In the genomic region with DNA sequence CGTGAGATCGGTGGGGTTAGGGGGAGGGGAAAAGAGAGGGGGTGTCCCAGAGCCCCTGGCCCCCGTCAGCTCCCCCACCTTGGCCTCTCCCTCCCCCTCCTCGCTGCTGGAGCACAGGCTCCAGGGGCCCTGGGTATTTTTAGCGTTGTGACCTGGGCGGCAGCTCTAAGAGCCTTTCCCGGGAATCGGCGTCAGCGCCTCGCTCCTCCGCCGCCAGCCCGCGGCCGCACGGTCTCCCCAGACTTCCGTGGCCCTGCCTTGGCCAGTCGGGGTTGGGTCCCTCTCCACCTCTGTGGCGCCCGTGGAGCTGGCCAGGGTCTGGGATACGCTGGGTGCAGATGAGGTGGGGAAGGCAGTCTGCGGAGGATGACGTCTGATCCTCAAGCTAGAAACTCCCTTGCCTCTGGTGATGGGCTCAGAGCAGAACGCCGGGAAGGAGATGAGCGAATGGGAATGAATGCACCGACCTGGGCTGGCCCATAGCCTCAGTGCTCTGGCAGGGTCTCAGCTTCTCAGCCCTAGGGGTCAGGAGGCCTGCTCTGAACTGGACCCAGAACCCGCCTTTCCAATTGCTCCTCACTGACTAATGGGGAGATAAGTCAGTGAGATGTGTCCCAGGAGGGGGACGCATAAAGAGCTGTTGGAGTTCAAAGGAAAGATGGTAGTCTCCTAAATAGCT, we compare ENCODE assay signal across 8 cellular contexts. TPM values are rescaled to one million over a fixed set of nuclear protein-coding genes. Genes with fewer than 3 reads are reported as not detected.
DNase-seq lines count a peak whose midpoint lies in the region; ATAC-seq and TF ChIP-seq lines count a peak whose summit lies in the region.

No MANE protein-coding gene starts in this region.

- H3K27me3 ChIP-seq in AG04450 (ENCODE audit: control insufficient read depth, insufficient read depth, low read length) (no peaks in the 10 kb centered on the region), left ventricle myocardium inferior (ENCODE audit: low read depth) (no peaks in the 10 kb centered on the region), ovary (no peaks in the 10 kb centered on the region)

- peak overlapping the region; percentile 70 for H3K4me3 ChIP-seq in AG04450 (ENCODE audit: low read depth, low read length)
- peak overlapping the region; percentile 71 for H3K4me3 ChIP-seq in HEK293 (ENCODE audit: low read depth, low read length)
- H3K4me3 ChIP-seq in left ventricle myocardium inferior, result peak overlapping the region; percentile 98
- peak overlapping the region; percentile 51 for H3K4me3 ChIP-seq in ovary

- intact Hi-C loops in left ventricle myocardium inferior (cut with micrococcal nuclease), result no loop called here
- intact Hi-C loops in ovary (cut with DNase I), result loop anchor here in 1 of 4 donors (2.0 to 5.0 kb wide), 2 partner anchors 44 to 545 kb away; a partner anchor contains a TSS

- TF ChIP-seq POLR2A in ovary (IDR thresholded peaks at IDR 0.05), result no peak

- no peak for ATAC-seq in HG03159 (IDR thresholded peaks at IDR 0.05; ENCODE audit: unreplicated experiment)
- no peak for ATAC-seq in GM21529 (IDR thresholded peaks at IDR 0.05; ENCODE audit: unreplicated experiment)

- POLR2A ChIA-PET in AG04450 (lab: Yijun Ruan, JAX), result interaction anchor here (0.8 to 1.5 kb wide), 2 partner anchors 29 to 44 kb away, joined by 3 to 4 read pairs; a partner anchor contains a TSS
- POLR2A ChIA-PET in HEK293 (lab: Yijun Ruan, JAX), result interaction anchor here (0.5 to 2.2 kb wide), 14 partner anchors 9 to 528 kb away, joined by 3 to 22 read pairs (median 5); a partner anchor contains a TSS

- WGBS in ovary, 3 donors, result 10 to 13% (median 11%) methylated on average over 18 to 30 of the region's 30 CpGs

- H3K36me3 ChIP-seq in HEK293 (ENCODE audit: control insufficient read depth in 2 of 2, insufficient read depth in 1 of 2, low read length in 2 of 2) (peaks cover 0 to 28% of the 10 kb centered on the region in 2 experiments; a peak in 2 of 3 replicates), left ventricle myocardium inferior (peaks cover 35% of the 10 kb centered on the region), ovary (no peaks in the 10 kb centered on the region)

- no peak for TF ChIP-seq EP300 in ovary (IDR thresholded peaks at IDR 0.05)

- CTCF ChIA-PET in AG04450 (lab: Charles Lee) (interaction anchor here (0.6 to 2.3 kb wide), 6 partner anchors 11 to 253 kb away, joined by 3 to 14 read pairs (median 4); a partner anchor contains a TSS), HEK293 (lab: Yijun Ruan, JAX) (interaction anchor here (0.7 to 2.5 kb wide), 9 partner anchors 9 to 863 kb away, joined by 3 to 18 read pairs (median 4); a partner anchor contains a TSS)

- H3K4me1 ChIP-seq in HEK293 (ENCODE audit: control insufficient read depth, insufficient read depth, low read length) (peaks cover 10% of the 10 kb centered on the region), left ventricle myocardium inferior (peaks cover 68% of the 10 kb centered on the region), ovary (ENCODE audit: insufficient read depth) (peaks cover 3% of the 10 kb centered on the region)

- TF ChIP-seq CTCF in AG04450 (IDR thresholded peaks at IDR 0.05; ENCODE audit: low read depth, low read length) (no peak), HEK293 (tag by site-specific recombination; IDR thresholded peaks at IDR 0.05) (no peak), left ventricle myocardium inferior (IDR thresholded peaks at IDR 0.05; ENCODE audit: borderline replicate concordance) (no peak), ovary (IDR thresholded peaks at IDR 0.05) (no peak)

- H3K27ac ChIP-seq in AG04450 (ENCODE audit: low read depth, low read length) (no peak overlapping the region), HEK293 (ENCODE audit: extremely low read depth, low read depth, low read length) (peak overlapping the region; percentile 92), left ventricle myocardium inferior (replicated peaks) (peak overlapping the region; percentile 100), ovary (peak overlapping the region; percentile 58 to 63)

- no peaks in the 10 kb centered on the region for H3K9me3 ChIP-seq in AG04450 (ENCODE audit: control insufficient read depth, insufficient read depth, low read length)
- no peaks in the 10 kb centered on the region for H3K9me3 ChIP-seq in HEK293 (ENCODE audit: control insufficient read depth, insufficient read depth, low read depth, low read length)
- no peaks in the 10 kb centered on the region for H3K9me3 ChIP-seq in left ventricle myocardium inferior (replicated peaks)
- H3K9me3 ChIP-seq in ovary, result no peaks in the 10 kb centered on the region

- DNase-seq in AG04450 (ENCODE audit: low read depth, low spot score) (no peak), amniotic epithelial cell (ENCODE audit: low read depth) (peak; percentile 25), left ventricle myocardium inferior (peak; percentile 65), ovary (peak in 4 of 5 donors; percentile 40 to 61 (median 56)), ureter (ENCODE audit: low spot score) (no peak)

TF ChIP-seq in HEK293, 187 proteins besides CTCF, POLR2A, EP300 and RAD21 (continues in another document):
- peak; percentile 12; the same call in 1 of the 2 replicates for TF ChIP-seq GLIS2 (tag by site-specific recombination; IDR thresholded peaks at IDR 0.05)
- TF ChIP-seq ZNF664 (tag by site-specific recombination; IDR thresholded peaks at IDR 0.05), result no peak
- TF ChIP-seq, protein P1, sequence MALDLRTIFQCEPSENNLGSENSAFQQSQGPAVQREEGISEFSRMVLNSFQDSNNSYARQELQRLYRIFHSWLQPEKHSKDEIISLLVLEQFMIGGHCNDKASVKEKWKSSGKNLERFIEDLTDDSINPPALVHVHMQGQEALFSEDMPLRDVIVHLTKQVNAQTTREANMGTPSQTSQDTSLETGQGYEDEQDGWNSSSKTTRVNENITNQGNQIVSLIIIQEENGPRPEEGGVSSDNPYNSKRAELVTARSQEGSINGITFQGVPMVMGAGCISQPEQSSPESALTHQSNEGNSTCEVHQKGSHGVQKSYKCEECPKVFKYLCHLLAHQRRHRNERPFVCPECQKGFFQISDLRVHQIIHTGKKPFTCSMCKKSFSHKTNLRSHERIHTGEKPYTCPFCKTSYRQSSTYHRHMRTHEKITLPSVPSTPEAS (tag by site-specific recombination; IDR thresholded peaks at IDR 0.05), result no peak
- TF ChIP-seq ZBTB20 (tag by site-specific recombination; IDR thresholded peaks at IDR 0.05), result peak; percentile 99
- TF ChIP-seq ZNF335 (tag by site-specific recombination; conservative IDR thresholded peaks at IDR 0.05), result peak; percentile 65
- TF ChIP-seq, protein P2, sequence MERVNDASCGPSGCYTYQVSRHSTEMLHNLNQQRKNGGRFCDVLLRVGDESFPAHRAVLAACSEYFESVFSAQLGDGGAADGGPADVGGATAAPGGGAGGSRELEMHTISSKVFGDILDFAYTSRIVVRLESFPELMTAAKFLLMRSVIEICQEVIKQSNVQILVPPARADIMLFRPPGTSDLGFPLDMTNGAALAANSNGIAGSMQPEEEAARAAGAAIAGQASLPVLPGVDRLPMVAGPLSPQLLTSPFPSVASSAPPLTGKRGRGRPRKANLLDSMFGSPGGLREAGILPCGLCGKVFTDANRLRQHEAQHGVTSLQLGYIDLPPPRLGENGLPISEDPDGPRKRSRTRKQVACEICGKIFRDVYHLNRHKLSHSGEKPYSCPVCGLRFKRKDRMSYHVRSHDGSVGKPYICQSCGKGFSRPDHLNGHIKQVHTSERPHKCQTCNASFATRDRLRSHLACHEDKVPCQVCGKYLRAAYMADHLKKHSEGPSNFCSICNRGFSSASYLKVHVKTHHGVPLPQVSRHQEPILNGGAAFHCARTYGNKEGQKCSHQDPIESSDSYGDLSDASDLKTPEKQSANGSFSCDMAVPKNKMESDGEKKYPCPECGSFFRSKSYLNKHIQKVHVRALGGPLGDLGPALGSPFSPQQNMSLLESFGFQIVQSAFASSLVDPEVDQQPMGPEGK (tag by site-specific recombination; IDR thresholded peaks at IDR 0.05), result peak; percentile 45
- TF ChIP-seq, protein P3, sequence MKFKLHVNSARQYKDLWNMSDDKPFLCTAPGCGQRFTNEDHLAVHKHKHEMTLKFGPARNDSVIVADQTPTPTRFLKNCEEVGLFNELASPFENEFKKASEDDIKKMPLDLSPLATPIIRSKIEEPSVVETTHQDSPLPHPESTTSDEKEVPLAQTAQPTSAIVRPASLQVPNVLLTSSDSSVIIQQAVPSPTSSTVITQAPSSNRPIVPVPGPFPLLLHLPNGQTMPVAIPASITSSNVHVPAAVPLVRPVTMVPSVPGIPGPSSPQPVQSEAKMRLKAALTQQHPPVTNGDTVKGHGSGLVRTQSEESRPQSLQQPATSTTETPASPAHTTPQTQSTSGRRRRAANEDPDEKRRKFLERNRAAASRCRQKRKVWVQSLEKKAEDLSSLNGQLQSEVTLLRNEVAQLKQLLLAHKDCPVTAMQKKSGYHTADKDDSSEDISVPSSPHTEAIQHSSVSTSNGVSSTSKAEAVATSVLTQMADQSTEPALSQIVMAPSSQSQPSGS (tag by site-specific recombination; IDR thresholded peaks at IDR 0.05; ENCODE audit: low read depth), result peak; percentile 51
- TF ChIP-seq ZNF600 (tag by site-specific recombination; IDR thresholded peaks at IDR 0.05), result peak; percentile 78
- peak; percentile 75 for TF ChIP-seq ZNF76 (tag by site-specific recombination; IDR thresholded peaks at IDR 0.05; ENCODE audit: borderline replicate concordance, low read depth)

RNA-seq across cellular contexts. Expression of a gene that starts 0.9 kb away (rescaled TPM):
- polyA plus RNA-seq in AG04450 (2011; rRNA removed) (12.8 and 13.8 TPM in 2 replicates), ovary (10 to 100 TPM; 36.1 to 63.2 TPM)
- polyA minus RNA-seq in AG04450 (2011; rRNA and poly(A)+ RNA removed), result 7.3 and 7.8 TPM in 2 replicates
- total RNA-seq in left ventricle myocardium inferior (362 TPM), ovary (10 to 100 TPM; 18.4 to 51.3 (median 31.6) TPM), ureter (63.0 TPM)

RNA-seq across cellular contexts. Expression of a gene that starts 8.7 kb away (rescaled TPM):
- polyA plus RNA-seq in AG04450 (2011; rRNA removed) (114 and 140 TPM in 2 replicates), ovary (100 to 1,000 TPM in 1 of 2 donors, 10 to 100 TPM in 1; 68.1 to 172 TPM)
- polyA minus RNA-seq in AG04450 (2011; rRNA and poly(A)+ RNA removed), result 51.4 and 58.4 TPM in 2 replicates
- total RNA-seq in left ventricle myocardium inferior (126 TPM), ovary (10 to 100 TPM; 30.0 to 84.2 (median 69.3) TPM), ureter (94.3 TPM)

RNA-seq across cellular contexts. Expression of a gene that starts 29.1 kb away (rescaled TPM):
- not detected in 2 replicates for polyA plus RNA-seq in AG04450 (2011; rRNA removed)
- not detected in 2 replicates for polyA minus RNA-seq in AG04450 (2011; rRNA and poly(A)+ RNA removed)
- total RNA-seq in left ventricle myocardium inferior, result 0.80 TPM
- under 1 TPM in 2 of 7 donors, not detected in 5; 0.42 to 0.89 TPM for total RNA-seq in ovary
- polyA plus RNA-seq in ovary, result under 1 TPM in 1 of 2 donors, not detected in 1; 0.02 TPM
- total RNA-seq in ureter, result 1.2 TPM

RNA-seq across cellular contexts. Expression of a gene that starts 44.2 kb away (rescaled TPM):
- polyA plus RNA-seq in AG04450 (2011; rRNA removed) (25.1 and 33.4 TPM in 2 replicates), ovary (10 to 100 TPM; 33.0 to 47.0 TPM)
- polyA minus RNA-seq in AG04450 (2011; rRNA and poly(A)+ RNA removed), result 37.9 and 46.4 TPM in 2 replicates
- total RNA-seq in left ventricle myocardium inferior (20.8 TPM), ovary (10 to 100 TPM; 29.2 to 69.7 (median 32.8) TPM), ureter (28.8 TPM)

RNA-seq across cellular contexts. Expression of a gene that starts 59.0 kb away (rescaled TPM):
- polyA plus RNA-seq in AG04450 (2011; rRNA removed), result 177 and 204 TPM in 2 replicates
- polyA minus RNA-seq in AG04450 (2011; rRNA and poly(A)+ RNA removed), result 280 and 309 TPM in 2 replicates
- 77.4 TPM for total RNA-seq in left ventricle myocardium inferior
- total RNA-seq in ovary, result 100 to 1,000 TPM in 1 of 7 donors, 10 to 100 TPM in 6; 12.9 to 269 (median 45.9) TPM
- 10 to 100 TPM; 17.3 to 49.0 TPM for polyA plus RNA-seq in ovary
- 215 TPM for total RNA-seq in ureter

Comparison
In these comparisons a context has a peak if more than half of its experiments do, and no peak if none do; other contexts are left out.
1. DNase-seq: peak in amniotic epithelial cell (single experiment), left ventricle myocardium inferior (single experiment) and ovary (4 of 5); none in AG04450 (single experiment) and ureter (single experiment).
2. Peak in every context shown above with its lines, with median percentiles within 50 percentile points of each other: H3K4me3 ChIP-seq.